In the genomic region with DNA sequence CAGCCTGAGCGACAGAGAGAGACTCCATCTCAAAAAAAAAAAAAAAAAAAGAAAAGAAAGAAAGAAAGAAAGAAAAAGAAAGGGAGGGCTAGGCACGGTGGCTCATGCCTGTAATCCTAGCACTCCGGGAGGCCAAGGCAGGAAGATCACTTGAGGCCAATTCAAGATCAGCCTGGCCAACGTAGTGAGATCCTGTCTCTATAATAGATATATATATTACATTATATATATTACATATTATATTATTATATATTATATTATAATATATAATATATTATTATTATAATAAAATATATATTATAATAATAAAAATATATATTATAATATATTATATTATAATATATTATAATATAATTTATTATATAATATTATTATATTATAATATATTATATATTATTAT, we compare ENCODE assay signal across 6 cellular contexts.
"Had no signal": no experiment of that assay in that cellular context is flagged by ENCODE, and none has a peak within 500 bp of the region (broad histone marks: within the 10 kb centered on the region; RNA-seq: fewer than 3 reads in every experiment).

No MANE protein-coding gene starts in this region.

- FAIRE-seq: HTR-8/SVneo, K562 had no signal

- H3K4me3 ChIP-seq: GM23248, HAP-1, K562 had no signal

- DNase-seq: GOT3, H7 had no signal

- H3K9me3 ChIP-seq: HAP-1 had no signal
